ENCODE assay signal across 11 cellular contexts in the genomic region with DNA sequence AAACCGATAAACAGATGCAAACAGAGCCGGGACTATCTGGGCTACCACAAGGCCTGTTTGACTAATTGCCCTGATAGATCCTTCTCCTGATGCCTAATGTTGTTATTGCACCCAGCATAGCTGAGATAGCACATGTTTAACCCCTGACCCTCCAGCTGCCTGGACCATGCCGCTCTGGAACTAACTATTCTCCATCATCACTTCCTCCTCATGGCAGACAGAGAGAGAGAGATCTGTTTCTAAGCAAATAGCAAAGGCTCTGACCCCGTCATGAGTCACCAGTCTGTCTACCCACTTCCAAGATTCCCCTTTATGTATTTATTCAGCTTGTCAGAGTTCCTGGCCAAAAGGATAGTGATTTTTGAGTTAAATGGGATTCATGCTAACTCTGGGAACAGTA. TPM values are rescaled to one million over a fixed set of nuclear protein-coding genes. Genes with fewer than 3 reads are reported as not detected.
DNase-seq lines count a peak whose midpoint lies in the region; ATAC-seq and TF ChIP-seq lines count a peak whose summit lies in the region.
"Had no signal": no experiment of that assay in that cellular context is flagged by ENCODE, and none has a peak within 500 bp of the region (broad histone marks: within the 10 kb centered on the region; RNA-seq: fewer than 3 reads in every experiment).

No MANE protein-coding gene starts in this region.

- H4K20me1 ChIP-seq in OCI-LY7 (ENCODE audit: insufficient read depth, low read length): no peaks in the 10 kb centered on the region

- H3K9me2 ChIP-seq in OCI-LY7 (ENCODE audit: insufficient read depth, low read length): no peaks in the 10 kb centered on the region

- H3K36me3 Mint-ChIP-seq in nephron progenitor cell (ENCODE audit: low read depth): no peaks in the 10 kb centered on the region

- no peak overlapping the region for H2AFZ ChIP-seq in OCI-LY7 (ENCODE audit: low read length)

- H3K27ac ChIP-seq in epithelial cell of prostate (peak overlapping the region; percentile 63), OCI-LY7 (ENCODE audit: low read depth, low read length, poor library complexity, severe bottlenecking) (no peak overlapping the region)

- no peak for ATAC-seq in HG02763 (IDR thresholded peaks at IDR 0.05; ENCODE audit: unreplicated experiment)
- ATAC-seq: activated T-cell treated with anti-CD3 and anti-CD28 coated beads, Interleukin-2, amount 50 U/mL, for 4 hours; GM12878 had no signal

- H3K4me1 ChIP-seq in OCI-LY7 (ENCODE audit: insufficient read depth, low read length, poor library complexity, severe bottlenecking): no peaks in the 10 kb centered on the region

- H3K4me1 Mint-ChIP-seq in nephron progenitor cell: peaks cover 23% of the 10 kb centered on the region

- intact Hi-C loops in OCI-LY7 (cut with micrococcal nuclease; ENCODE audit: unreplicated experiment): no loop called here

- H3K36me3 ChIP-seq in OCI-LY7 (ENCODE audit: insufficient read depth, low read length): no peaks in the 10 kb centered on the region

- CTCF ChIA-PET in OCI-LY7 (lab: Charles Lee; ENCODE audit: unreplicated experiment): no interaction called here

- DNase-seq in DMS153 (lab: John Stamatoyannopoulos, UW): peak; percentile 45
- DNase-seq in NCI-H69 (lab: John Stamatoyannopoulos, UW): peak; percentile 93
- peak; percentile 39 for DNase-seq in epithelial cell of prostate (ENCODE audit: low read depth, low spot score)
- DNase-seq in nephron progenitor cell: peak; percentile 16
- no peak for DNase-seq in OCI-LY7 (ENCODE audit: low spot score)
- DNase-seq in T-helper 9 cell: no peak
- no peak for DNase-seq in DMS79 (lab: John Stamatoyannopoulos, UW)
- DNase-seq: activated T-cell treated with anti-CD3 and anti-CD28 coated beads, Interleukin-2, amount 50 U/mL, for 4 hours; hippocampal formation had no signal

- peak overlapping the region; percentile 70 for H3K27ac Mint-ChIP-seq in nephron progenitor cell

- no peaks in the 10 kb centered on the region for H3K9me3 ChIP-seq in OCI-LY7 (ENCODE audit: low read length)

- no peak overlapping the region for H3K4me3 ChIP-seq in OCI-LY7 (ENCODE audit: low read depth, low read length, poor library complexity, severe bottlenecking)
- H3K4me3 ChIP-seq: GM12878 had no signal

- BruUV-seq in OCI-LY7 (replicated peaks; lab: Mats Ljungman, UMichigan): no TSS peak

- TF ChIP-seq CTCF in nephron progenitor cell (IDR thresholded peaks at IDR 0.05): no peak
- TF ChIP-seq CTCF in OCI-LY7 (conservative IDR thresholded peaks at IDR 0.05; ENCODE audit: low read length): no peak

- POLR2A ChIA-PET in OCI-LY7 (lab: Charles Lee): interaction anchor here (0.5 kb wide), 1 partner anchor 36 kb away, joined by 3 read pairs; no protein-coding TSS in a partner anchor

- no peaks in the 10 kb centered on the region for H3K9me3 Mint-ChIP-seq in nephron progenitor cell
- H3K9me3 Mint-ChIP-seq: activated T-cell treated with anti-CD3 and anti-CD28 coated beads, Interleukin-2, amount 50 U/mL, for 4 hours had no signal

- H3K4me2 ChIP-seq in OCI-LY7 (ENCODE audit: low read length): no peak overlapping the region

- H3K27me3 Mint-ChIP-seq in nephron progenitor cell (ENCODE audit: low read depth, poor library complexity): peaks cover 4% of the 10 kb centered on the region

- no peak overlapping the region for H3K4me3 Mint-ChIP-seq in nephron progenitor cell
- H3K4me3 Mint-ChIP-seq: activated T-cell treated with anti-CD3 and anti-CD28 coated beads, Interleukin-2, amount 50 U/mL, for 4 hours had no signal

- no peaks in the 10 kb centered on the region for H3K79me2 ChIP-seq in OCI-LY7 (ENCODE audit: insufficient read depth, low read depth, low read length)

RNA-seq across cellular contexts. Expression of a gene that starts 58.2 kb away (rescaled TPM):
- not detected in 2 replicates for total RNA-seq in OCI-LY7 (2014; rRNA removed; shearing (Covaris generic))
- not detected in 2 replicates for total RNA-seq in OCI-LY7 (2022)

Comparison
In these comparisons a context has a peak if more than half of its experiments do, and no peak if none do; other contexts are left out.
1. DNase-seq: peak in DMS153 (single experiment), NCI-H69 (single experiment), epithelial cell of prostate (single experiment) and nephron progenitor cell (single experiment); none in OCI-LY7 (single experiment), T-helper 9 cell (single experiment) and DMS79 (single experiment).